8 cellular contexts compared by ENCODE assay signal in genomic region chr1:149917590-149918144, GRCh38. TPM values are rescaled to one million over a fixed set of nuclear protein-coding genes. Genes with fewer than 3 reads are reported as not detected.
DNase-seq lines count a peak whose midpoint lies in the region; ATAC-seq and TF ChIP-seq lines count a peak whose summit lies in the region.

TSS of gene SV2A (minus strand) at chr1:149917844. CDS start at chr1:149913840, 4,004 bp downstream.

- no peaks in the 10 kb centered on the region for H3K27me3 ChIP-seq in gastroesophageal sphincter
- no peaks in the 10 kb centered on the region for H3K27me3 ChIP-seq in osteoblast (ENCODE audit: insufficient read depth, low read length)
- H3K27me3 ChIP-seq in uterus, result no peaks in the 10 kb centered on the region

- H4K20me1 ChIP-seq in osteoblast (ENCODE audit: insufficient read depth, low read length), result no peaks in the 10 kb centered on the region

- H3K27ac ChIP-seq in gastroesophageal sphincter (peak within 1 kb of the TSS in 3 of 4 donors; percentile 34 to 60 (median 44)), osteoblast (ENCODE audit: low read depth, low read length) (no peak within 1 kb of the TSS), uterus (peak within 1 kb of the TSS; percentile 58 to 67)

- WGBS in gastroesophageal sphincter (ENCODE audit: low coverage in 1 of 2), 2 donors, result no CpG with 5 or more reads among the region's 24 CpGs

- peak within 1 kb of the TSS; percentile 83 for H3K4me2 ChIP-seq in osteoblast (ENCODE audit: insufficient read depth, low read length)

- H3K4me3 ChIP-seq in gastroesophageal sphincter, result peak within 1 kb of the TSS; percentile 45 to 64
- H3K4me3 ChIP-seq in osteoblast (ENCODE audit: insufficient read depth, low read length), result peak within 1 kb of the TSS; percentile 79
- peak within 1 kb of the TSS; percentile 49 to 55 for H3K4me3 ChIP-seq in uterus

- intact Hi-C loops in uterus (cut with DNase I; ENCODE audit: low total_unique reads), result no loop called here

- no peak for TF ChIP-seq EP300 in gastroesophageal sphincter (IDR thresholded peaks at IDR 0.05)

- H3K36me3 ChIP-seq in gastroesophageal sphincter (peaks cover 0 to 22% of the 10 kb centered on the region in 2 donors), osteoblast (ENCODE audit: insufficient read depth, low read length) (peaks cover 6% of the 10 kb centered on the region), uterus (no peaks in the 10 kb centered on the region)

- H3K4me1 ChIP-seq in gastroesophageal sphincter (peaks cover 0 to 26% (median 10%) of the 10 kb centered on the region in 3 donors), osteoblast (ENCODE audit: insufficient read depth, low read length) (peaks cover 8% of the 10 kb centered on the region), uterus (no peaks in the 10 kb centered on the region)

- H3K79me2 ChIP-seq in osteoblast (ENCODE audit: insufficient read depth, low read length), result peaks cover 9% of the 10 kb centered on the region

- no peak for TF ChIP-seq CTCF in gastroesophageal sphincter (IDR thresholded peaks at IDR 0.05)
- TF ChIP-seq CTCF in osteoblast (IDR thresholded peaks at IDR 0.05; ENCODE audit: extremely low read depth, low read depth, low read length), result no peak
- TF ChIP-seq CTCF in uterus (IDR thresholded peaks at IDR 0.05), result no peak

- peak within 1 kb of the TSS; percentile 94 for H2AFZ ChIP-seq in osteoblast (ENCODE audit: low read length)

- peak; percentile 96 for ATAC-seq in gastroesophageal sphincter

- H3K9me3 ChIP-seq in gastroesophageal sphincter (no peaks in the 10 kb centered on the region), osteoblast (ENCODE audit: low read depth, low read length) (no peaks in the 10 kb centered on the region), uterus (no peaks in the 10 kb centered on the region)

- TF ChIP-seq POLR2A in gastroesophageal sphincter (IDR thresholded peaks at IDR 0.05), result peak; percentile 30 to 40
- TF ChIP-seq POLR2A in uterus (IDR thresholded peaks at IDR 0.05), result peak in 1 of 2 donors; percentile 39

- DNase-seq in SKM-1 (lab: John Stamatoyannopoulos, UW; ENCODE audit: unreplicated experiment) (peak; percentile 38), SKM-1 treated with dmso at 0.1 percent for 144 hours (lab: John Stamatoyannopoulos, UW; ENCODE audit: unreplicated experiment) (no peak), NCI-H774 (lab: John Stamatoyannopoulos, UW) (peak; percentile 74), osteoblast (ENCODE audit: insufficient read length, low spot score, missing footprints) (peak; percentile 96), uterus (peak; percentile 66 to 80), GM19240 (ENCODE audit: insufficient read length, low spot score) (no peak)
- peak; percentile 75 for DNase-seq in activated effector memory CD4-positive, alpha-beta T cell treated with anti-CD3 and anti-CD28 coated beads, Interleukin-2, amount 50 U/mL, for 16 hours

RNA-seq across cellular contexts. Expression of gene SV2A, which starts in this region (rescaled TPM):
- 1 to 10 TPM; 6.2 to 9.2 (median 7.1) TPM for total RNA-seq in gastroesophageal sphincter
- total RNA-seq in osteoblast, result 20.3 and 23.2 TPM in 2 replicates
- 10 to 100 TPM in 2 of 4 donors, 1 to 10 TPM in 2; 1.5 to 22.6 (median 12.0) TPM for total RNA-seq in uterus

Comparison
In these comparisons a context has a peak if more than half of its experiments do, and no peak if none do; other contexts are left out.
1. DNase-seq: peak in SKM-1 (single experiment), NCI-H774 (single experiment), activated effector memory CD4-positive, alpha-beta T cell treated with anti-CD3 and anti-CD28 coated beads, Interleukin-2, amount 50 U/mL, for 16 hours (single experiment), osteoblast (single experiment) and uterus (2 of 2); none in SKM-1 treated with dmso at 0.1 percent for 144 hours (single experiment) and GM19240 (single experiment).
2. Peak in every context shown above with its lines, with median percentiles within 50 percentile points of each other: H3K4me3 ChIP-seq.